Comparison of ENCODE assay signal across 19 cellular contexts in genomic region chr22:27596133-27596905, GRCh38.
"Had no signal": no experiment of that assay in that cellular context is flagged by ENCODE, and none has a peak within 500 bp of the region (broad histone marks: within the 10 kb centered on the region; RNA-seq: fewer than 3 reads in every experiment).

No MANE protein-coding gene starts in this region.

- H3K36me3 ChIP-seq: esophagus squamous epithelium, thoracic aorta had no signal

- H3K4me3 ChIP-seq: esophagus squamous epithelium, thoracic aorta had no signal

- H3K4me1 ChIP-seq: esophagus squamous epithelium had no signal

- H3K9me3 ChIP-seq: esophagus squamous epithelium, thoracic aorta had no signal

- H3K27ac ChIP-seq: epithelial cell of prostate, esophagus squamous epithelium, thoracic aorta, VCaP had no signal

- H3K27me3 ChIP-seq: esophagus squamous epithelium had no signal

- DNase-seq: activated CD4-positive, alpha-beta T cell treated with anti-CD3 and anti-CD28 coated beads for 48 hours; activated CD4-positive, alpha-beta T cell treated with anti-CD3 and anti-CD28 coated beads, Interleukin-2, amount 50 U/mL, for 48 hours; activated CD8-positive, alpha-beta memory T cell treated with anti-CD3 and anti-CD28 coated beads for 24 hours; activated gamma-delta T cell; activated naive CD4-positive, alpha-beta T cell treated with anti-CD3 and anti-CD28 coated beads, Interleukin-2, amount 50 U/mL, for 16 hours; amniotic stem cell; esophagus squamous epithelium; foreskin melanocyte; left ventricle myocardium superior; mammary epithelial cell; naive thymus-derived CD4-positive, alpha-beta T cell; right cardiac atrium; stimulated activated CD4-positive, alpha-beta T cell treated with anti-CD3 and anti-CD28 coated beads, Interleukin-12 subunit alpha, Interleukin-12 subunit beta, amount 100 ng/mL, for 4 hours; stimulated activated CD4-positive, alpha-beta T cell treated with anti-CD3 and anti-CD28 coated beads, Interleukin-4, amount 100 ng/mL, for 1 hour; SW 1271; T-helper 9 cell had no signal
